In genomic region chr3:8512234-8512633, GRCh38 we compare ENCODE assay signal across 16 cellular contexts. TPM values are rescaled to one million over a fixed set of nuclear protein-coding genes. Genes with fewer than 3 reads are reported as not detected.
DNase-seq lines count a peak whose midpoint lies in the region; ATAC-seq and TF ChIP-seq lines count a peak whose summit lies in the region.
"Had no signal": no experiment of that assay in that cellular context is flagged by ENCODE, and none has a peak within 500 bp of the region (broad histone marks: within the 10 kb centered on the region; RNA-seq: fewer than 3 reads in every experiment).

No MANE protein-coding gene starts in this region.

- H3K4me1 ChIP-seq in smooth muscle cell (ENCODE audit: low read depth): no peaks in the 10 kb centered on the region

- WGBS in smooth muscle cell (ENCODE audit: low lambda C conversion rate): 96% methylated on average over 1 of the region's 1 CpG

- DNase-seq in amniotic epithelial cell (ENCODE audit: low read depth): peak; percentile 10
- DNase-seq in chondrocyte (ENCODE audit: low spot score): no peak
- no peak for DNase-seq in smooth muscle cell (lab: John Stamatoyannopoulos, UW; ENCODE audit: unreplicated experiment)
- no peak for DNase-seq in activated CD4-positive, alpha-beta T cell treated with anti-CD3 and anti-CD28 coated beads for 1 hour
- no peak for DNase-seq in HuH-7 (ENCODE audit: low spot score)
- DNase-seq: C1 segment of cervical spinal cord; Calu3; CD4-positive, alpha-beta memory T cell; COR-L47; DMS53; DMS79 treated with DMSO at 0.1 percent for 48 hours; GF-D8; GM23248; H7; HCEC 1CT had no signal

- peaks cover 66% of the 10 kb centered on the region for H3F3A ChIP-seq in smooth muscle cell (ENCODE audit: low read depth)

- peaks cover 99% of the 10 kb centered on the region for H4K20me1 ChIP-seq in smooth muscle cell (ENCODE audit: low read depth)

- no peaks in the 10 kb centered on the region for H3K27me3 Mint-ChIP-seq in chondrocyte (ENCODE audit: low read depth)

- no peak for ATAC-seq in HG03565 (IDR thresholded peaks at IDR 0.05; ENCODE audit: unreplicated experiment)

- H3K27me3 ChIP-seq in smooth muscle cell (ENCODE audit: low read depth): no peaks in the 10 kb centered on the region

- H3K36me3 Mint-ChIP-seq in chondrocyte (ENCODE audit: low read depth): peaks cover 76% of the 10 kb centered on the region
- H3K36me3 Mint-ChIP-seq: CD4-positive, alpha-beta memory T cell had no signal

- peaks cover 97% of the 10 kb centered on the region for H3K4me1 Mint-ChIP-seq in chondrocyte (ENCODE audit: low read depth)
- H3K4me1 Mint-ChIP-seq: CD4-positive, alpha-beta memory T cell had no signal

- H3K9ac ChIP-seq in smooth muscle cell (ENCODE audit: low read depth): no peak overlapping the region
- H3K9ac ChIP-seq: GM23248 had no signal

- peak overlapping the region; percentile 78 for H3K27ac ChIP-seq in smooth muscle cell (ENCODE audit: low read depth)
- H3K27ac ChIP-seq: GM23248 had no signal

- no peaks in the 10 kb centered on the region for H3K9me3 Mint-ChIP-seq in chondrocyte (ENCODE audit: low read depth)

- peaks cover 29% of the 10 kb centered on the region for H3K36me3 ChIP-seq in smooth muscle cell (ENCODE audit: low read depth)

- H3K9me3 ChIP-seq in smooth muscle cell (replicated peaks; ENCODE audit: low read depth): no peaks in the 10 kb centered on the region

- no peak overlapping the region for H3K4me3 Mint-ChIP-seq in chondrocyte (ENCODE audit: unreplicated experiment)
- H3K4me3 Mint-ChIP-seq: CD4-positive, alpha-beta memory T cell had no signal

- H3K79me2 ChIP-seq in smooth muscle cell (ENCODE audit: low read depth): peaks cover 100% of the 10 kb centered on the region

- TF ChIP-seq CTCF in chondrocyte (IDR thresholded peaks at IDR 0.05) (no peak), smooth muscle cell (IDR thresholded peaks at IDR 0.05; ENCODE audit: borderline replicate concordance, insufficient read depth, poor library complexity, severe bottlenecking) (no peak)

- H3K4me2 ChIP-seq in smooth muscle cell: peak overlapping the region; percentile 34

- peak overlapping the region; percentile 73 for H3K27ac Mint-ChIP-seq in chondrocyte (ENCODE audit: unreplicated experiment)
- H3K27ac Mint-ChIP-seq: CD4-positive, alpha-beta memory T cell had no signal

- no peak overlapping the region for H3K4me3 ChIP-seq in smooth muscle cell
- H3K4me3 ChIP-seq: GM23248 had no signal

- no peak overlapping the region for H2AFZ ChIP-seq in smooth muscle cell (ENCODE audit: low read depth)
- H2AFZ ChIP-seq: GM23248 had no signal

RNA-seq across cellular contexts. Expression of gene LMCD1, which starts 10.6 kb away (rescaled TPM):
- total RNA-seq in chondrocyte (260 to 268 TPM (median 263 TPM) in 3 replicates), smooth muscle cell (187 and 276 TPM in 2 replicates)
- polyA plus RNA-seq in smooth muscle cell: 356 and 524 TPM in 2 replicates
